ENCODE assay signal across 15 cellular contexts in the genomic region with DNA sequence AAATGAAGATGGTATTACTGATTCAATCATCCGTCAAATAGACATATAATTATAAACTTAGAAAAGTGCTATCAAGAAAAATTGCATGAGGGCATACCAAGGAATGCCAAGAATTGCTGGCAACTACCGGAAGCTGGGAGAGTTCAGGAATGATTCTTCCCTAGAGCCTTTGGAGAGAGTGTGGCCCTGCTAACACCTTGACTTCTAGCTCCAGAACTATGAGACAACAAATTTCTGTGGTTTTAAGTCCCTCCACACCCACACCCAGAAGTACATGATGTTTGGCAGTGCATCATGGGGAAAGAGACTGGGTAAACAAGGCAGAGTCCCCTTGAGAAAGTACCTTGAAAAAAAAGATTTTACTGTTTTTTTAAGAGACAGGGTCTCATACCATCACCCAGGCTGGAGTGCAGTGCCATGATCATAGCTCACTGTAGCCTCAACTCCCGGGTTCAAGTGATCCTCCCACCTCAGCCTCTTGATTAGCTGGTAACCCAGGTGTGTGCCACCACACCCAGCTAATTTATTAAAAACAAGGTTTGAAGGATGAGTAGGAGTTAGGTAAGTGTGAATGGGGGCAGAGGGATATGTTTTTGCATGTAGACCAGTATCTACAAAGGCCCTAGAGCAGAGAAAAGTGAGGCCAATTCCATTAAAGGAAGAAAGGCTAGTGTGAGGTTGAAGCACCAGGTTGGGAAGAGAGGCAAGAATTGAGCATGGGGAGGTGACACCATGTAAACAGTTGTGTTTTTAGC. TPM values are rescaled to one million over a fixed set of nuclear protein-coding genes. Genes with fewer than 3 reads are reported as not detected.
DNase-seq lines count a peak whose midpoint lies in the region; ATAC-seq and TF ChIP-seq lines count a peak whose summit lies in the region.
"Had no signal": no experiment of that assay in that cellular context is flagged by ENCODE, and none has a peak within 500 bp of the region (broad histone marks: within the 10 kb centered on the region; RNA-seq: fewer than 3 reads in every experiment).

No MANE protein-coding gene starts in this region.

- intact Hi-C loops in left ventricle myocardium inferior (cut with micrococcal nuclease), result no loop called here

- TF ChIP-seq CTCF in left ventricle myocardium inferior (IDR thresholded peaks at IDR 0.05; ENCODE audit: borderline replicate concordance), result no peak

- H3K27ac ChIP-seq in left ventricle myocardium inferior (replicated peaks), result no peak overlapping the region

- H3K4me3 ChIP-seq in left ventricle myocardium inferior, result no peak overlapping the region

- H3K27me3 ChIP-seq in left ventricle myocardium inferior (ENCODE audit: low read depth), result peaks cover 41% of the 10 kb centered on the region

- ATAC-seq in GM19023 (IDR thresholded peaks at IDR 0.05; ENCODE audit: unreplicated experiment) (no peak), HG03095 (IDR thresholded peaks at IDR 0.05; ENCODE audit: unreplicated experiment) (no peak)
- ATAC-seq: left colon had no signal

- no peaks in the 10 kb centered on the region for H3K36me3 ChIP-seq in left ventricle myocardium inferior

- no peaks in the 10 kb centered on the region for H3K4me1 ChIP-seq in left ventricle myocardium inferior

- DNase-seq in 8988T (peak; percentile 37), HK-2 (ENCODE audit: unreplicated experiment) (peak; percentile 3), astrocyte of the hippocampus (ENCODE audit: low read depth, low spot score) (peak; percentile 84), glomerular visceral epithelial cell (ENCODE audit: extremely low spot score) (peak; percentile 82), NCI-H82 treated with DMSO at 0.1 percent for 48 hours (lab: John Stamatoyannopoulos, UW; ENCODE audit: unreplicated experiment) (no peak), left ventricle myocardium inferior (no peak)
- DNase-seq: activated naive CD4-positive, alpha-beta T cell treated with anti-CD3 and anti-CD28 coated beads, Interleukin-2, amount 50 U/mL, for 16 hours; DMS 273 treated with DMSO at 0.1 percent for 48 hours; left colon; NCI-H1930; NCI-H774; SIG-M5 had no signal

- H3K9me3 ChIP-seq in left ventricle myocardium inferior (replicated peaks), result no peaks in the 10 kb centered on the region

RNA-seq across cellular contexts. Expression of a gene that starts 53.1 kb away (rescaled TPM):
- total RNA-seq in left ventricle myocardium inferior, result not detected
- total RNA-seq: activated CD8-positive, alpha-beta memory T cell treated with anti-CD3 and anti-CD28 coated beads for 36 hours; left colon had no signal

Comparison
In these comparisons a context has a peak if more than half of its experiments do, and no peak if none do; other contexts are left out.
1. DNase-seq: peak in 8988T (single experiment), HK-2 (single experiment), astrocyte of the hippocampus (single experiment) and glomerular visceral epithelial cell (single experiment); none in NCI-H82 treated with DMSO at 0.1 percent for 48 hours (single experiment) and left ventricle myocardium inferior (single experiment).